Comparison of ENCODE assay signal across 1 cellular context in the genomic region with DNA sequence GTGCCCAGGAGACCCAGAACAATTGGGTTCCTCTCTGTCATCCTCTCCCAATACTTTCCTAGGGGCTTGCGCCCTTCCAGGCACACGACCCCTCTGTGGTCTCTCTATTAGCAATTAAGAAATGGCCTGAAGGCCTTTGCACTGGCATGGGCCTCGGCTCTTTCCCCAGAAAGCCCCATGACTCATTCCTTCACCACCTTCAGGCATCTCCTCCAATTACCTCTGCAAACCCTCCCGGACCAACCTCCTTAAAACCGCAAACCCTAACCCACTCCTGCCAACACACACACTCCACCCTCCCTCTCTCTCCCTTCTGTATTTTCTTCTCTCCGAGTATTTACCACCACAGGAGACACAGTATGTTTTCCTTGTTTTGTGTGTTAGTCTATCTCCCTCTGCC.
TF ChIP-seq lines count a peak whose summit lies in the region.

No MANE protein-coding gene starts in this region.

TF ChIP-seq in HEK293, 187 proteins besides CTCF, POLR2A, EP300 and RAD21 (continued from another document and continues in another):
- TF ChIP-seq, protein P1, sequence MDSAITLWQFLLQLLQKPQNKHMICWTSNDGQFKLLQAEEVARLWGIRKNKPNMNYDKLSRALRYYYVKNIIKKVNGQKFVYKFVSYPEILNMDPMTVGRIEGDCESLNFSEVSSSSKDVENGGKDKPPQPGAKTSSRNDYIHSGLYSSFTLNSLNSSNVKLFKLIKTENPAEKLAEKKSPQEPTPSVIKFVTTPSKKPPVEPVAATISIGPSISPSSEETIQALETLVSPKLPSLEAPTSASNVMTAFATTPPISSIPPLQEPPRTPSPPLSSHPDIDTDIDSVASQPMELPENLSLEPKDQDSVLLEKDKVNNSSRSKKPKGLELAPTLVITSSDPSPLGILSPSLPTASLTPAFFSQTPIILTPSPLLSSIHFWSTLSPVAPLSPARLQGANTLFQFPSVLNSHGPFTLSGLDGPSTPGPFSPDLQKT (IDR thresholded peaks at IDR 0.05; ENCODE audit: borderline replicate concordance, low read depth, low read length), result no peak
- TF ChIP-seq, protein P2, sequence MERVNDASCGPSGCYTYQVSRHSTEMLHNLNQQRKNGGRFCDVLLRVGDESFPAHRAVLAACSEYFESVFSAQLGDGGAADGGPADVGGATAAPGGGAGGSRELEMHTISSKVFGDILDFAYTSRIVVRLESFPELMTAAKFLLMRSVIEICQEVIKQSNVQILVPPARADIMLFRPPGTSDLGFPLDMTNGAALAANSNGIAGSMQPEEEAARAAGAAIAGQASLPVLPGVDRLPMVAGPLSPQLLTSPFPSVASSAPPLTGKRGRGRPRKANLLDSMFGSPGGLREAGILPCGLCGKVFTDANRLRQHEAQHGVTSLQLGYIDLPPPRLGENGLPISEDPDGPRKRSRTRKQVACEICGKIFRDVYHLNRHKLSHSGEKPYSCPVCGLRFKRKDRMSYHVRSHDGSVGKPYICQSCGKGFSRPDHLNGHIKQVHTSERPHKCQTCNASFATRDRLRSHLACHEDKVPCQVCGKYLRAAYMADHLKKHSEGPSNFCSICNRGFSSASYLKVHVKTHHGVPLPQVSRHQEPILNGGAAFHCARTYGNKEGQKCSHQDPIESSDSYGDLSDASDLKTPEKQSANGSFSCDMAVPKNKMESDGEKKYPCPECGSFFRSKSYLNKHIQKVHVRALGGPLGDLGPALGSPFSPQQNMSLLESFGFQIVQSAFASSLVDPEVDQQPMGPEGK (tag by site-specific recombination; IDR thresholded peaks at IDR 0.05), result peak; percentile 53; the same call in 1 of the 2 replicates
- TF ChIP-seq ZFHX2 (tag by site-specific recombination; conservative IDR thresholded peaks at IDR 0.05), result peak; percentile 69
- peak; percentile 37; the same call in 1 of the 2 replicates for TF ChIP-seq ZNF600 (tag by site-specific recombination; IDR thresholded peaks at IDR 0.05)
- TF ChIP-seq ZNF121 (tag by site-specific recombination; IDR thresholded peaks at IDR 0.05), result no peak
- peak; percentile 80 for TF ChIP-seq KLF17 (tag by site-specific recombination; IDR thresholded peaks at IDR 0.05)
- TF ChIP-seq ZNF26 (tag by site-specific recombination; IDR thresholded peaks at IDR 0.05), result no peak
- TF ChIP-seq ZBTB20 (tag by site-specific recombination; IDR thresholded peaks at IDR 0.05), result no peak; the same call in 1 of the 2 replicates
- TF ChIP-seq ZNF549 (tag by site-specific recombination; IDR thresholded peaks at IDR 0.05), result no peak
- no peak for TF ChIP-seq ZNF768 (tag by site-specific recombination; IDR thresholded peaks at IDR 0.05)
- TF ChIP-seq, protein P3, sequence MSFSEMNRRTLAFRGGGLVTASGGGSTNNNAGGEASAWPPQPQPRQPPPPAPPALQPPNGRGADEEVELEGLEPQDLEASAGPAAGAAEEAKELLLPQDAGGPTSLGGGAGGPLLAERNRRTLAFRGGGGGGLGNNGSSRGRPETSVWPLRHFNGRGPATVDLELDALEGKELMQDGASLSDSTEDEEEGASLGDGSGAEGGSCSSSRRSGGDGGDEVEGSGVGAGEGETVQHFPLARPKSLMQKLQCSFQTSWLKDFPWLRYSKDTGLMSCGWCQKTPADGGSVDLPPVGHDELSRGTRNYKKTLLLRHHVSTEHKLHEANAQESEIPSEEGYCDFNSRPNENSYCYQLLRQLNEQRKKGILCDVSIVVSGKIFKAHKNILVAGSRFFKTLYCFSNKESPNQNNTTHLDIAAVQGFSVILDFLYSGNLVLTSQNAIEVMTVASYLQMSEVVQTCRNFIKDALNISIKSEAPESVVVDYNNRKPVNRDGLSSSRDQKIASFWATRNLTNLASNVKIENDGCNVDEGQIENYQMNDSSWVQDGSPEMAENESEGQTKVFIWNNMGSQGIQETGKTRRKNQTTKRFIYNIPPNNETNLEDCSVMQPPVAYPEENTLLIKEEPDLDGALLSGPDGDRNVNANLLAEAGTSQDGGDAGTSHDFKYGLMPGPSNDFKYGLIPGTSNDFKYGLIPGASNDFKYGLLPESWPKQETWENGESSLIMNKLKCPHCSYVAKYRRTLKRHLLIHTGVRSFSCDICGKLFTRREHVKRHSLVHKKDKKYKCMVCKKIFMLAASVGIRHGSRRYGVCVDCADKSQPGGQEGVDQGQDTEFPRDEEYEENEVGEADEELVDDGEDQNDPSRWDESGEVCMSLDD (tag by site-specific recombination; IDR thresholded peaks at IDR 0.05), result no peak
- TF ChIP-seq GLIS2 (tag by site-specific recombination; IDR thresholded peaks at IDR 0.05), result no peak
- TF ChIP-seq ZNF214 (tag by site-specific recombination; IDR thresholded peaks at IDR 0.05; ENCODE audit: borderline replicate concordance), result no peak
- TF ChIP-seq ZNF701 (tag by site-specific recombination; IDR thresholded peaks at IDR 0.05), result no peak
- TF ChIP-seq, protein P4, sequence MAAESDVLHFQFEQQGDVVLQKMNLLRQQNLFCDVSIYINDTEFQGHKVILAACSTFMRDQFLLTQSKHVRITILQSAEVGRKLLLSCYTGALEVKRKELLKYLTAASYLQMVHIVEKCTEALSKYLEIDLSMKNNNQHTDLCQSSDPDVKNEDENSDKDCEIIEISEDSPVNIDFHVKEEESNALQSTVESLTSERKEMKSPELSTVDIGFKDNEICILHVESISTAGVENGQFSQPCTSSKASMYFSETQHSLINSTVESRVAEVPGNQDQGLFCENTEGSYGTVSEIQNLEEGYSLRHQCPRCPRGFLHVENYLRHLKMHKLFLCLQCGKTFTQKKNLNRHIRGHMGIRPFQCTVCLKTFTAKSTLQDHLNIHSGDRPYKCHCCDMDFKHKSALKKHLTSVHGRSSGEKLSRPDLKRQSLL (tag by site-specific recombination; IDR thresholded peaks at IDR 0.05), result no peak
- TF ChIP-seq, protein P5, sequence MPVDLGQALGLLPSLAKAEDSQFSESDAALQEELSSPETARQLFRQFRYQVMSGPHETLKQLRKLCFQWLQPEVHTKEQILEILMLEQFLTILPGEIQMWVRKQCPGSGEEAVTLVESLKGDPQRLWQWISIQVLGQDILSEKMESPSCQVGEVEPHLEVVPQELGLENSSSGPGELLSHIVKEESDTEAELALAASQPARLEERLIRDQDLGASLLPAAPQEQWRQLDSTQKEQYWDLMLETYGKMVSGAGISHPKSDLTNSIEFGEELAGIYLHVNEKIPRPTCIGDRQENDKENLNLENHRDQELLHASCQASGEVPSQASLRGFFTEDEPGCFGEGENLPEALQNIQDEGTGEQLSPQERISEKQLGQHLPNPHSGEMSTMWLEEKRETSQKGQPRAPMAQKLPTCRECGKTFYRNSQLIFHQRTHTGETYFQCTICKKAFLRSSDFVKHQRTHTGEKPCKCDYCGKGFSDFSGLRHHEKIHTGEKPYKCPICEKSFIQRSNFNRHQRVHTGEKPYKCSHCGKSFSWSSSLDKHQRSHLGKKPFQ (tag by site-specific recombination; IDR thresholded peaks at IDR 0.05), result no peak
- no peak for TF ChIP-seq ZNF311 (tag by site-specific recombination; IDR thresholded peaks at IDR 0.05; ENCODE audit: borderline replicate concordance)
- no peak for TF ChIP-seq ZNF837 (tag by site-specific recombination; IDR thresholded peaks at IDR 0.05)
- TF ChIP-seq WT1 (tag by site-specific recombination; IDR thresholded peaks at IDR 0.05), result peak; percentile 78
- TF ChIP-seq ZNF157 (tag by site-specific recombination; IDR thresholded peaks at IDR 0.05), result no peak
- no peak for TF ChIP-seq BCL11A (tag by site-specific recombination; IDR thresholded peaks at IDR 0.05; ENCODE audit: low read depth)
- TF ChIP-seq ZNF223 (tag by site-specific recombination; IDR thresholded peaks at IDR 0.05), result no peak
- no peak for TF ChIP-seq ZBTB8A (tag by site-specific recombination; IDR thresholded peaks at IDR 0.05)
- no peak for TF ChIP-seq ZSCAN23 (tag by site-specific recombination; IDR thresholded peaks at IDR 0.05)
- TF ChIP-seq ZNF670 (tag by site-specific recombination; IDR thresholded peaks at IDR 0.05; ENCODE audit: low read depth), result no peak
- TF ChIP-seq ZNF639 (tag by site-specific recombination; IDR thresholded peaks at IDR 0.05), result 0 out of 2 replicates have a peak, but pooled peaks have one; percentile 36
- no peak for TF ChIP-seq ZNF274 (IDR thresholded peaks at IDR 0.05; ENCODE audit: low read length)
- no peak for TF ChIP-seq ZNF274 (tag by site-specific recombination; IDR thresholded peaks at IDR 0.05; ENCODE audit: borderline replicate concordance)
- TF ChIP-seq, protein P6, sequence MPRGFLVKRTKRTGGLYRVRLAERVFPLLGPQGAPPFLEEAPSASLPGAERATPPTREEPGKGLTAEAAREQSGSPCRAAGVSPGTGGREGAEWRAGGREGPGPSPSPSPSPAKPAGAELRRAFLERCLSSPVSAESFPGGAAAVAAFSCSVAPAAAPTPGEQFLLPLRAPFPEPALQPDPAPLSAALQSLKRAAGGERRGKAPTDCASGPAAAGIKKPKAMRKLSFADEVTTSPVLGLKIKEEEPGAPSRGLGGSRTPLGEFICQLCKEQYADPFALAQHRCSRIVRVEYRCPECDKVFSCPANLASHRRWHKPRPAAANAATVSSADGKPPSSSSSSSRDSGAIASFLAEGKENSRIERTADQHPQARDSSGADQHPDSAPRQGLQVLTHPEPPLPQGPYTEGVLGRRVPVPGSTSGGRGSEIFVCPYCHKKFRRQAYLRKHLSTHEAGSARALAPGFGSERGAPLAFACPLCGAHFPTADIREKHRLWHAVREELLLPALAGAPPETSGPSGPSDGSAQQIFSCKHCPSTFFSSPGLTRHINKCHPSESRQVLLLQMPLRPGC (tag by site-specific recombination; IDR thresholded peaks at IDR 0.05), result no peak
- TF ChIP-seq ZSCAN5A (tag by site-specific recombination; IDR thresholded peaks at IDR 0.05), result no peak
- TF ChIP-seq GFI1B (tag by site-specific recombination; IDR thresholded peaks at IDR 0.05), result no peak
- peak; percentile 33 for TF ChIP-seq GLIS1 (tag by site-specific recombination; IDR thresholded peaks at IDR 0.05)
- TF ChIP-seq ZNF302 (tag by site-specific recombination; IDR thresholded peaks at IDR 0.05; ENCODE audit: low read depth), result no peak
- no peak for TF ChIP-seq ZNF544 (tag by site-specific recombination; IDR thresholded peaks at IDR 0.05)
- no peak for TF ChIP-seq RBAK (tag by site-specific recombination; IDR thresholded peaks at IDR 0.05)
- no peak for TF ChIP-seq ZNF174 (tag by site-specific recombination; IDR thresholded peaks at IDR 0.05)
- no peak for TF ChIP-seq ZNF155 (tag by site-specific recombination; IDR thresholded peaks at IDR 0.05)
- no peak for TF ChIP-seq ZNF830 (tag by site-specific recombination; IDR thresholded peaks at IDR 0.05; ENCODE audit: low read depth)
- no peak for TF ChIP-seq ZNF596 (tag by site-specific recombination; IDR thresholded peaks at IDR 0.05)
- TF ChIP-seq, protein P7, sequence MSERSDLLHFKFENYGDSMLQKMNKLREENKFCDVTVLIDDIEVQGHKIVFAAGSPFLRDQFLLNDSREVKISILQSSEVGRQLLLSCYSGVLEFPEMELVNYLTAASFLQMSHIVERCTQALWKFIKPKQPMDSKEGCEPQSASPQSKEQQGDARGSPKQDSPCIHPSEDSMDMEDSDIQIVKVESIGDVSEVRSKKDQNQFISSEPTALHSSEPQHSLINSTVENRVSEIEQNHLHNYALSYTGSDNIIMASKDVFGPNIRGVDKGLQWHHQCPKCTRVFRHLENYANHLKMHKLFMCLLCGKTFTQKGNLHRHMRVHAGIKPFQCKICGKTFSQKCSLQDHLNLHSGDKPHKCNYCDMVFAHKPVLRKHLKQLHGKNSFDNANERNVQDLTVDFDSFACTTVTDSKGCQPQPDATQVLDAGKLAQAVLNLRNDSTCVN (tag by site-specific recombination; optimal IDR thresholded peaks at IDR 0.05), result no peak
- TF ChIP-seq YY1 (tag by site-specific recombination; IDR thresholded peaks at IDR 0.05), result no peak
- peak; percentile 82 for TF ChIP-seq SP7 (tag by site-specific recombination; IDR thresholded peaks at IDR 0.05)
- no peak for TF ChIP-seq ZNF777 (tag by site-specific recombination; IDR thresholded peaks at IDR 0.05; ENCODE audit: borderline replicate concordance)
